Comparison of ENCODE assay signal across 1 cellular context in the genomic region with DNA sequence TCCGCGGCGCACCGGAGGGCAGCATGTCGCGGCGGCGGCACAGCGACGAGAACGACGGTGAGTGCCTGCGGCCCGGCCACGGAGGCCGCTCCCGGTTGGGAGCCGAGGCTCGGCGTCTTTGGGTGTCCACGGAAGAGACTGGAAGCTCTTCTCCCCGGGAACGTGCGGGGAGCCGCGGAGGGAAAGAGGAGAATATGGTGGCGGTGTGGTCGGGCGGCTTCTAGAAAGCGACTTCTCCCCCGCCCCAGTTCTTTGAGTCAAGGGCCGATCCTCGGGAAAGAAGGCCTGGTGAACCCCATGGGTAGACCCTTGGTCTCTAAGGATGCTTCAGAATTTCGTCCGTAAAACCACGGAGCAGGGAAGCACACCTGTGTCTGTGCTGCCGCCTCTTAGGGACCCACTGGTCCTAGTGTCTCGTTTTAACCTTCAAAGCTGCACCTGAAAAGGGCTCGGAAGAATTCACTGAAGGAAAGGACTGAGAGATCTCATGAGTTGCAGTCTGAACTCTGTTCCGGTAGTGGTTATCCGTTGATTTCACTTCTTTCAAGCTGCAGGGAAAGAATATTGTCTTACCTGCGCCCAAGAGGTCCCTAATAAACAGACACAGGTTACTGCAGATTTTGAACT.
A peak's percentile ranks its signal among the peaks of the same experiment; 100 is the strongest.
TF ChIP-seq lines count a peak whose summit lies in the region.

No MANE protein-coding gene starts in this region.

TF ChIP-seq in GM12878, 131 proteins besides CTCF, POLR2A, EP300 and RAD21:
- TF ChIP-seq, protein P1, sequence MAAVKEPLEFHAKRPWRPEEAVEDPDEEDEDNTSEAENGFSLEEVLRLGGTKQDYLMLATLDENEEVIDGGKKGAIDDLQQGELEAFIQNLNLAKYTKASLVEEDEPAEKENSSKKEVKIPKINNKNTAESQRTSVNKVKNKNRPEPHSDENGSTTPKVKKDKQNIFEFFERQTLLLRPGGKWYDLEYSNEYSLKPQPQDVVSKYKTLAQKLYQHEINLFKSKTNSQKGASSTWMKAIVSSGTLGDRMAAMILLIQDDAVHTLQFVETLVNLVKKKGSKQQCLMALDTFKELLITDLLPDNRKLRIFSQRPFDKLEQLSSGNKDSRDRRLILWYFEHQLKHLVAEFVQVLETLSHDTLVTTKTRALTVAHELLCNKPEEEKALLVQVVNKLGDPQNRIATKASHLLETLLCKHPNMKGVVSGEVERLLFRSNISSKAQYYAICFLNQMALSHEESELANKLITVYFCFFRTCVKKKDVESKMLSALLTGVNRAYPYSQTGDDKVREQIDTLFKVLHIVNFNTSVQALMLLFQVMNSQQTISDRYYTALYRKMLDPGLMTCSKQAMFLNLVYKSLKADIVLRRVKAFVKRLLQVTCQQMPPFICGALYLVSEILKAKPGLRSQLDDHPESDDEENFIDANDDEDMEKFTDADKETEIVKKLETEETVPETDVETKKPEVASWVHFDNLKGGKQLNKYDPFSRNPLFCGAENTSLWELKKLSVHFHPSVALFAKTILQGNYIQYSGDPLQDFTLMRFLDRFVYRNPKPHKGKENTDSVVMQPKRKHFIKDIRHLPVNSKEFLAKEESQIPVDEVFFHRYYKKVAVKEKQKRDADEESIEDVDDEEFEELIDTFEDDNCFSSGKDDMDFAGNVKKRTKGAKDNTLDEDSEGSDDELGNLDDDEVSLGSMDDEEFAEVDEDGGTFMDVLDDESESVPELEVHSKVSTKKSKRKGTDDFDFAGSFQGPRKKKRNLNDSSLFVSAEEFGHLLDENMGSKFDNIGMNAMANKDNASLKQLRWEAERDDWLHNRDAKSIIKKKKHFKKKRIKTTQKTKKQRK (IDR thresholded peaks at IDR 0.05; ENCODE audit: low read depth, low read length), result no peak
- TF ChIP-seq BACH1 (IDR thresholded peaks at IDR 0.05; ENCODE audit: borderline replicate concordance) (0 out of 2 replicates have a peak, but pooled peaks have one; percentile 70), LARP7 (IDR thresholded peaks at IDR 0.05) (peak; percentile 62; the same call in 1 of the 2 replicates), EGR1 (IDR thresholded peaks at IDR 0.05; ENCODE audit: borderline replicate concordance in 1 of 2, low read depth in 2 of 2, low read length in 2 of 2) (no peak), DPF2 (IDR thresholded peaks at IDR 0.05) (0 out of 2 replicates have a peak, but pooled peaks have one; percentile 22), RB1 (IDR thresholded peaks at IDR 0.05; ENCODE audit: borderline replicate concordance) (0 out of 2 replicates have a peak, but pooled peaks have one; percentile 56), TBL1XR1 (IDR thresholded peaks at IDR 0.05; ENCODE audit: low read depth, low read length) (no peak), GATAD2B (conservative IDR thresholded peaks at IDR 0.05; ENCODE audit: low read depth) (0 out of 2 replicates have a peak, but pooled peaks have one; percentile 38), SMARCA5 (IDR thresholded peaks at IDR 0.05) (peak; percentile 3; the same call in 1 of the 2 replicates)
TF ChIP-seq in GM12878: peak in this region for 6.
